ENCODE assay signal across 12 cellular contexts in the genomic region with DNA sequence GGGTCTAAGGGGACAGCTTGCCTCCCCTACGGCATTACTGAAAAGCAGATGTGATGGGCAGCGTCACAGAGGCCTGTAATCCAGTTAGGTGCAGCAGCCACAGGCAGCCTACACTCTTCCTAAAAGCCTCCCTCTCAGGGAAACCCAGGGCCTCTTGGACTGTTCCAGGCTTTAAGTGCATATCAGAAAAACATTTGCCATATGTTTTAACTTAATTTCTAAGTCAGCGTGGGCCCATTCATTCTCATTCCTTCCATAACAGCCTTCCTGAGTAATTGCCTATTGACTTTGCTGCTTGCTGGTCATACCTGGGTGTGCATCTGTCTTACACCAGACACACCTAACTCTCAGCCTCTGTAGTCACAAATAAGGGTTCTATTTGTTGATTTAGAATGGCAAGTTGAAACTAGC.
DNase-seq lines count a peak whose midpoint lies in the region; ATAC-seq and TF ChIP-seq lines count a peak whose summit lies in the region.
"Had no signal": no experiment of that assay in that cellular context is flagged by ENCODE, and none has a peak within 500 bp of the region (broad histone marks: within the 10 kb centered on the region; RNA-seq: fewer than 3 reads in every experiment).

No MANE protein-coding gene starts in this region.

- H3K4me3 Mint-ChIP-seq in activated T-helper 2 cell treated with anti-CD3 and anti-CD28 coated beads, Interferon-gamma antibody, Interleukin-2, Interleukin-4, amounts not matched to agents 10 μg/mL and 5 μg/mL and 100 μg/mL, durations not matched to agents 14 hours and 24 hours and 36 hours (ENCODE audit: low read depth): no peak overlapping the region
- H3K4me3 Mint-ChIP-seq: dendritic cell treated with granulocyte-macrophage colony-stimulating factor and Interleukin-4, amounts not matched to agents 40 ng/mL and 50 ng/mL, for 4 days had no signal

- peaks cover 4% of the 10 kb centered on the region; the same call in 1 of the 2 replicates for H3K4me1 ChIP-seq in BE2C
- peaks cover 5 to 23% of the 10 kb centered on the region in 2 experiments for H3K4me1 ChIP-seq in SK-N-SH (ENCODE audit: control insufficient read depth in 1 of 2, insufficient read depth in 2 of 2, low read depth in 1 of 2, low read length in 1 of 2)
- peaks cover 0 to 23% (median 11%) of the 10 kb centered on the region in 4 donors for H3K4me1 ChIP-seq in sigmoid colon

- peak; percentile 32; the same call in 1 of the 2 replicates for TF ChIP-seq RAD21 in SK-N-SH (IDR thresholded peaks at IDR 0.05; ENCODE audit: low read length)

- intact Hi-C loops in sigmoid colon (cut with DNase I): no loop called here
- intact Hi-C loops in activated T-helper 2 cell treated with anti-CD3 and anti-CD28 coated beads, Interferon-gamma antibody, Interleukin-2, Interleukin-4, amounts not matched to agents 10 μg/mL and 5 μg/mL and 100 μg/mL, durations not matched to agents 14 hours and 24 hours and 36 hours (cut with micrococcal nuclease): no loop called here

- TF ChIP-seq POLR2A in sigmoid colon (IDR thresholded peaks at IDR 0.05): no peak

- H4K20me1 ChIP-seq in SK-N-SH (ENCODE audit: insufficient read depth): no peaks in the 10 kb centered on the region

- ATAC-seq in HG03097 (IDR thresholded peaks at IDR 0.05; ENCODE audit: low FRiP score, unreplicated experiment) (no peak), HG03520 (IDR thresholded peaks at IDR 0.05; ENCODE audit: unreplicated experiment) (no peak)

- H3K27ac ChIP-seq in SK-N-SH (ENCODE audit: low read depth in 2 of 2, low read length in 1 of 2): peak overlapping the region; percentile 69 to 76
- peak overlapping the region; percentile 56 to 78 (median 66) for H3K27ac ChIP-seq in sigmoid colon

- no peaks in the 10 kb centered on the region for H3K27me3 ChIP-seq in BE2C
- H3K27me3 ChIP-seq in SK-N-SH (ENCODE audit: insufficient read depth): no peaks in the 10 kb centered on the region
- H3K27me3 ChIP-seq in sigmoid colon: no peaks in the 10 kb centered on the region

- peaks cover 6% of the 10 kb centered on the region for H3K4me1 Mint-ChIP-seq in activated T-helper 2 cell treated with anti-CD3 and anti-CD28 coated beads, Interferon-gamma antibody, Interleukin-2, Interleukin-4, amounts not matched to agents 10 μg/mL and 5 μg/mL and 100 μg/mL, durations not matched to agents 14 hours and 24 hours and 36 hours (ENCODE audit: low read depth)

- peaks cover 49% of the 10 kb centered on the region for H3K27me3 Mint-ChIP-seq in activated T-helper 2 cell treated with anti-CD3 and anti-CD28 coated beads, Interferon-gamma antibody, Interleukin-2, Interleukin-4, amounts not matched to agents 10 μg/mL and 5 μg/mL and 100 μg/mL, durations not matched to agents 14 hours and 24 hours and 36 hours (ENCODE audit: low read depth)

- no peak overlapping the region for H3K27ac Mint-ChIP-seq in activated T-helper 2 cell treated with anti-CD3 and anti-CD28 coated beads, Interferon-gamma antibody, Interleukin-2, Interleukin-4, amounts not matched to agents 10 μg/mL and 5 μg/mL and 100 μg/mL, durations not matched to agents 14 hours and 24 hours and 36 hours
- H3K27ac Mint-ChIP-seq: dendritic cell treated with granulocyte-macrophage colony-stimulating factor and Interleukin-4, amounts not matched to agents 40 ng/mL and 50 ng/mL, for 4 days had no signal

- WGBS in SK-N-SH (ENCODE audit: low lambda C conversion rate): 22% methylated on average over 3 of the region's 3 CpGs
- WGBS in sigmoid colon, 2 donors: 70 to 74% methylated on average over 3 of the region's 3 CpGs

- H3K4me3 ChIP-seq in BE2C (ENCODE audit: low read depth, low read length) (no peak overlapping the region), SK-N-SH (ENCODE audit: low read depth in 2 of 2, low read length in 1 of 2) (no peak overlapping the region), fibroblast of villous mesenchyme (ENCODE audit: low read depth, low read length) (no peak overlapping the region), sigmoid colon (no peak overlapping the region)

- TF ChIP-seq EP300 in SK-N-SH (IDR thresholded peaks at IDR 0.05; ENCODE audit: borderline replicate concordance in 1 of 2, low read depth in 1 of 2, low read length in 1 of 2) (peak in 1 of 2 experiments; percentile 66; a peak in 2 of 4 replicates), sigmoid colon (IDR thresholded peaks at IDR 0.05) (no peak)

- H3F3A ChIP-seq in SK-N-SH (replicated peaks; ENCODE audit: insufficient read depth): no peaks in the 10 kb centered on the region

- POLR2A ChIA-PET in SK-N-SH (lab: Yijun Ruan, JAX): no interaction called here

- H3K36me3 ChIP-seq in BE2C (no peaks in the 10 kb centered on the region), SK-N-SH (replicated peaks in 1 of 2; ENCODE audit: control insufficient read depth in 1 of 2, insufficient read depth in 2 of 2, low read length in 1 of 2) (no peaks in the 10 kb centered on the region), sigmoid colon (no peaks in the 10 kb centered on the region)

- no peaks in the 10 kb centered on the region for H3K79me2 ChIP-seq in SK-N-SH (ENCODE audit: insufficient read depth)

- H3K9me3 Mint-ChIP-seq in activated T-helper 2 cell treated with anti-CD3 and anti-CD28 coated beads, Interferon-gamma antibody, Interleukin-2, Interleukin-4, amounts not matched to agents 10 μg/mL and 5 μg/mL and 100 μg/mL, durations not matched to agents 14 hours and 24 hours and 36 hours: no peaks in the 10 kb centered on the region
- H3K9me3 Mint-ChIP-seq: dendritic cell treated with granulocyte-macrophage colony-stimulating factor and Interleukin-4, amounts not matched to agents 40 ng/mL and 50 ng/mL, for 4 days had no signal

- peak overlapping the region; percentile 13; the same call in 1 of the 2 replicates for H3K9ac ChIP-seq in SK-N-SH

- H3K9me2 ChIP-seq in SK-N-SH: no peaks in the 10 kb centered on the region

- H3K9me3 ChIP-seq in BE2C (no peaks in the 10 kb centered on the region), SK-N-SH (no peaks in the 10 kb centered on the region), sigmoid colon (no peaks in the 10 kb centered on the region)

- peak overlapping the region; percentile 60 for H2AFZ ChIP-seq in SK-N-SH (ENCODE audit: low read depth)

- H3K4me2 ChIP-seq in SK-N-SH: peak overlapping the region; percentile 22; the same call in 1 of the 2 replicates

- DNase-seq in BE2C (peak; percentile 71), SK-N-SH (peak; percentile 79), fibroblast of villous mesenchyme (ENCODE audit: low read depth) (peak; percentile 72), sigmoid colon (no peak), NCI-H128 (lab: John Stamatoyannopoulos, UW; ENCODE audit: unreplicated experiment) (no peak)
- no peak for DNase-seq in activated T-helper 2 cell treated with anti-CD3 and anti-CD28 coated beads, Interferon-gamma antibody, Interleukin-2, Interleukin-4, amounts not matched to agents 10 μg/mL and 5 μg/mL and 100 μg/mL, durations not matched to agents 14 hours and 24 hours and 36 hours (ENCODE audit: low spot score)
- DNase-seq: Calu3, mesendoderm, NCI-H2227 treated with DMSO at 0.1 percent for 48 hours had no signal

- TF ChIP-seq CTCF in BE2C (IDR thresholded peaks at IDR 0.05; ENCODE audit: low read depth, low read length) (no peak), SK-N-SH (IDR thresholded peaks at IDR 0.05) (no peak), fibroblast of villous mesenchyme (IDR thresholded peaks at IDR 0.05; ENCODE audit: insufficient read depth, low read depth, low read length) (no peak), sigmoid colon (IDR thresholded peaks at IDR 0.05) (no peak)

- CTCF ChIA-PET in SK-N-SH (lab: Yijun Ruan, JAX): interaction anchor here (2.0 kb wide), 1 partner anchor 200 kb away, joined by 6 read pairs; no protein-coding TSS in a partner anchor

- no peaks in the 10 kb centered on the region for H3K36me3 Mint-ChIP-seq in activated T-helper 2 cell treated with anti-CD3 and anti-CD28 coated beads, Interferon-gamma antibody, Interleukin-2, Interleukin-4, amounts not matched to agents 10 μg/mL and 5 μg/mL and 100 μg/mL, durations not matched to agents 14 hours and 24 hours and 36 hours (ENCODE audit: low read depth)

TF ChIP-seq in SK-N-SH, 30 proteins besides CTCF, POLR2A, EP300 and RAD21:
- TF ChIP-seq NFIC (IDR thresholded peaks at IDR 0.05; ENCODE audit: borderline replicate concordance) (no peak), RCOR1 (IDR thresholded peaks at IDR 0.05; ENCODE audit: low read length) (peak; percentile 70; the same call in 1 of the 2 replicates), RFX5 (IDR thresholded peaks at IDR 0.05; ENCODE audit: low read length) (0 out of 2 replicates have a peak, but pooled peaks have one; percentile 22), TCF12 (IDR thresholded peaks at IDR 0.05) (peak; percentile 47; the same call in 1 of the 2 replicates), MXI1 (IDR thresholded peaks at IDR 0.05; ENCODE audit: low read depth, low read length) (peak; percentile 31; the same call in 1 of the 2 replicates), CHD2 (IDR thresholded peaks at IDR 0.05; ENCODE audit: low read length, partially characterized antibody) (peak; percentile 28), FOXJ3 (CRISPR knock-in tag; IDR thresholded peaks at IDR 0.05) (0 out of 2 replicates have a peak, but pooled peaks have one; percentile 40)
- TF ChIP-seq, protein P1, sequence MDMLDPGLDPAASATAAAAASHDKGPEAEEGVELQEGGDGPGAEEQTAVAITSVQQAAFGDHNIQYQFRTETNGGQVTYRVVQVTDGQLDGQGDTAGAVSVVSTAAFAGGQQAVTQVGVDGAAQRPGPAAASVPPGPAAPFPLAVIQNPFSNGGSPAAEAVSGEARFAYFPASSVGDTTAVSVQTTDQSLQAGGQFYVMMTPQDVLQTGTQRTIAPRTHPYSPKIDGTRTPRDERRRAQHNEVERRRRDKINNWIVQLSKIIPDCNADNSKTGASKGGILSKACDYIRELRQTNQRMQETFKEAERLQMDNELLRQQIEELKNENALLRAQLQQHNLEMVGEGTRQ (IDR thresholded peaks at IDR 0.05; ENCODE audit: borderline replicate concordance, low read depth, low read length): no peak
TF ChIP-seq in SK-N-SH: peak in this region for 6.

Comparison
In these comparisons a context has a peak if more than half of its experiments do, and no peak if none do; other contexts are left out.
1. DNase-seq: peak in BE2C (single experiment), SK-N-SH (single experiment) and fibroblast of villous mesenchyme (single experiment); none in sigmoid colon (single experiment), NCI-H128 (single experiment) and activated T-helper 2 cell treated with anti-CD3 and anti-CD28 coated beads, Interferon-gamma antibody, Interleukin-2, Interleukin-4, amounts not matched to agents 10 μg/mL and 5 μg/mL and 100 μg/mL, durations not matched to agents 14 hours and 24 hours and 36 hours (single experiment).